ENCODE assay signal across 16 cellular contexts in genomic region chr2:234044157-234044556, GRCh38. TPM values are rescaled to one million over a fixed set of nuclear protein-coding genes. Genes with fewer than 3 reads are reported as not detected.
A peak's percentile ranks its signal among the peaks of the same experiment; 100 is the strongest.
DNase-seq lines count a peak whose midpoint lies in the region; ATAC-seq, FAIRE-seq and TF ChIP-seq lines count a peak whose summit lies in the region.
"Had no signal": no experiment of that assay in that cellular context is flagged by ENCODE, and none has a peak within 500 bp of the region (broad histone marks: within the 10 kb centered on the region; RNA-seq: fewer than 3 reads in every experiment).

No MANE protein-coding gene starts in this region.

- H3K36me3 Mint-ChIP-seq in activated T-cell treated with anti-CD3 and anti-CD28 coated beads, Interleukin-2, amount 50 U/mL, for 4 hours (ENCODE audit: insufficient read depth): no peaks in the 10 kb centered on the region
- H3K36me3 Mint-ChIP-seq: activated naive CD4-positive, alpha-beta T cell treated with anti-CD3 and anti-CD28 coated beads, Interleukin-2, amount 50 U/mL, for 72 hours had no signal

- POLR2A ChIA-PET in GM10248 (lab: Yijun Ruan, JAX): interaction anchor here (0.6 kb wide), 1 partner anchor 190 kb away, joined by 3 read pairs; the partner anchor contains the start of gene HJURP

- H3K4me3 ChIP-seq in keratinocyte (ENCODE audit: control insufficient read depth in 2 of 3, extremely low read depth in 1 of 3, insufficient read depth in 2 of 3, low read depth in 1 of 3, low read length in 3 of 3) (no peak overlapping the region), Peyer's patch (no peak overlapping the region)
- H3K4me3 ChIP-seq: BLaER1 treated with 17β-estradiol and CSF1 and Interleukin-3, amounts not matched to agents 10 nM and 100 nM; prostate gland had no signal

- H3K9me3 ChIP-seq in keratinocyte (ENCODE audit: control insufficient read depth, low read depth, low read length): no peaks in the 10 kb centered on the region
- H3K9me3 ChIP-seq in Peyer's patch: no peaks in the 10 kb centered on the region
- H3K9me3 ChIP-seq: prostate gland had no signal

- TF ChIP-seq EP300 in Ishikawa (IDR thresholded peaks at IDR 0.05; ENCODE audit: borderline replicate concordance): 0 out of 2 replicates have a peak, but pooled peaks have one; percentile 31

- TF ChIP-seq POLR2A in Peyer's patch (IDR thresholded peaks at IDR 0.05): no peak

- dilution Hi-C loops in keratinocyte (cut with MboI; ENCODE audit: extremely low pct_ligation_motif_present, low sequenced_read_pairs): no loop called here

- H3K4me3 Mint-ChIP-seq in activated T-cell treated with anti-CD3 and anti-CD28 coated beads, Interleukin-2, amount 50 U/mL, for 4 hours: no peak overlapping the region
- H3K4me3 Mint-ChIP-seq: dendritic cell treated with granulocyte-macrophage colony-stimulating factor and Interleukin-4, amounts not matched to agents 40 ng/mL and 50 ng/mL, for 4 days had no signal

- peak; percentile 12 for DNase-seq in AG09319 (ENCODE audit: extremely low read depth, low read depth)
- DNase-seq in astrocyte of the hippocampus (ENCODE audit: low read depth, low spot score): peak; percentile 84
- peak; percentile 45 for DNase-seq in keratinocyte (ENCODE audit: low read depth, low spot score)
- no peak for DNase-seq in GM10248 (ENCODE audit: extremely low spot score)
- DNase-seq in activated T-cell treated with anti-CD3 and anti-CD28 coated beads, Interleukin-2, amount 50 U/mL, for 4 hours: no peak
- no peak for DNase-seq in Peyer's patch
- DNase-seq: islet precursor cell, trophoblast cell, WERI-Rb-1 had no signal

- no peaks in the 10 kb centered on the region for H3K27me3 Mint-ChIP-seq in activated T-cell treated with anti-CD3 and anti-CD28 coated beads, Interleukin-2, amount 50 U/mL, for 4 hours (ENCODE audit: low read depth)

- H3K36me3 ChIP-seq in keratinocyte (ENCODE audit: control insufficient read depth in 2 of 2, extremely low read depth in 1 of 2, insufficient read depth in 2 of 2, low read length in 2 of 2): no peaks in the 10 kb centered on the region
- no peaks in the 10 kb centered on the region for H3K36me3 ChIP-seq in Peyer's patch
- H3K36me3 ChIP-seq: BLaER1 treated with 17β-estradiol and CSF1 and Interleukin-3, amounts not matched to agents 10 nM and 100 nM; prostate gland; WERI-Rb-1 had no signal

- peak; percentile 76 for FAIRE-seq in keratinocyte (lab: Jason Lieb, UNC)
- FAIRE-seq: H1 had no signal

- no peaks in the 10 kb centered on the region for H3K4me1 Mint-ChIP-seq in activated T-cell treated with anti-CD3 and anti-CD28 coated beads, Interleukin-2, amount 50 U/mL, for 4 hours (ENCODE audit: low read depth)

- CTCF ChIA-PET in GM10248 (lab: Yijun Ruan, JAX): no interaction called here

- H4K20me1 ChIP-seq in keratinocyte (ENCODE audit: control insufficient read depth, extremely low read depth, insufficient read depth, low read length): no peaks in the 10 kb centered on the region
- H4K20me1 ChIP-seq: BLaER1 treated with 17β-estradiol and CSF1 and Interleukin-3, amounts not matched to agents 10 nM and 100 nM had no signal

- H3K4me1 ChIP-seq in keratinocyte (ENCODE audit: control insufficient read depth, extremely low read depth, insufficient read depth, low read length) (peaks cover 10% of the 10 kb centered on the region), Peyer's patch (no peaks in the 10 kb centered on the region)
- H3K4me1 ChIP-seq: BLaER1 treated with 17β-estradiol and CSF1 and Interleukin-3, amounts not matched to agents 10 nM and 100 nM; prostate gland had no signal

- TF ChIP-seq CTCF in AG09319 (IDR thresholded peaks at IDR 0.05; ENCODE audit: low read depth, low read length): no peak
- no peak for TF ChIP-seq CTCF in keratinocyte (optimal IDR thresholded peaks at IDR 0.05 in 1 of 3, IDR thresholded peaks at IDR 0.05 in 1 of 3, conservative IDR thresholded peaks at IDR 0.05 in 1 of 3; ENCODE audit: extremely low read depth in 1 of 3, insufficient read depth in 2 of 3, low read length in 3 of 3)
- no peak for TF ChIP-seq CTCF in GM10248 (IDR thresholded peaks at IDR 0.05; ENCODE audit: control extremely low read depth, extremely low read depth, low read depth, missing control alignments)
- TF ChIP-seq CTCF in Peyer's patch (IDR thresholded peaks at IDR 0.05): no peak

- H3K27me3 ChIP-seq in keratinocyte (ENCODE audit: control insufficient read depth, extremely low read depth, insufficient read depth, low read length): no peaks in the 10 kb centered on the region
- no peaks in the 10 kb centered on the region for H3K27me3 ChIP-seq in Peyer's patch
- H3K27me3 ChIP-seq: BLaER1 treated with 17β-estradiol and CSF1 and Interleukin-3, amounts not matched to agents 10 nM and 100 nM had no signal

- no peaks in the 10 kb centered on the region for H3K9me3 Mint-ChIP-seq in activated T-cell treated with anti-CD3 and anti-CD28 coated beads, Interleukin-2, amount 50 U/mL, for 4 hours
- H3K9me3 Mint-ChIP-seq: activated naive CD4-positive, alpha-beta T cell treated with anti-CD3 and anti-CD28 coated beads, Interleukin-2, amount 50 U/mL, for 72 hours; dendritic cell treated with granulocyte-macrophage colony-stimulating factor and Interleukin-4, amounts not matched to agents 40 ng/mL and 50 ng/mL, for 4 days had no signal

- ATAC-seq in GM19395 (IDR thresholded peaks at IDR 0.05; ENCODE audit: unreplicated experiment): no peak
- ATAC-seq in activated T-cell treated with anti-CD3 and anti-CD28 coated beads, Interleukin-2, amount 50 U/mL, for 4 hours: no peak
- ATAC-seq: activated naive CD4-positive, alpha-beta T cell treated with anti-CD3 and anti-CD28 coated beads, Interleukin-2, amount 50 U/mL, for 72 hours had no signal

- no peak overlapping the region for H3K9ac ChIP-seq in keratinocyte (ENCODE audit: control insufficient read depth, extremely low read depth, insufficient read depth, low read length)
- H3K9ac ChIP-seq: BLaER1 treated with 17β-estradiol and CSF1 and Interleukin-3, amounts not matched to agents 10 nM and 100 nM had no signal

- H2AFZ ChIP-seq in keratinocyte (ENCODE audit: control insufficient read depth, low read length): no peak overlapping the region

- H3K79me2 ChIP-seq in keratinocyte (ENCODE audit: control insufficient read depth, insufficient read depth, low read length): no peaks in the 10 kb centered on the region

- no peak for TF ChIP-seq RAD21 in Ishikawa (IDR thresholded peaks at IDR 0.05; ENCODE audit: low read depth)

- no peaks in the 10 kb centered on the region for H3K9me1 ChIP-seq in keratinocyte (ENCODE audit: control insufficient read depth, extremely low read depth, insufficient read depth, low read length)

- H3K27ac ChIP-seq in keratinocyte (ENCODE audit: control insufficient read depth, insufficient read depth, low read length): no peak overlapping the region
- no peak overlapping the region for H3K27ac ChIP-seq in Peyer's patch
- H3K27ac ChIP-seq: BLaER1 treated with 17β-estradiol and CSF1 and Interleukin-3, amounts not matched to agents 10 nM and 100 nM; prostate gland; WERI-Rb-1 had no signal

- H3K4me2 ChIP-seq in keratinocyte (ENCODE audit: control insufficient read depth, extremely low read depth, insufficient read depth, low read depth, low read length): no peak overlapping the region
- H3K4me2 ChIP-seq: BLaER1 treated with 17β-estradiol and CSF1 and Interleukin-3, amounts not matched to agents 10 nM and 100 nM had no signal

TF ChIP-seq in Ishikawa, 13 proteins besides CTCF, POLR2A, EP300 and RAD21 (continues in another document):
- TF ChIP-seq TCF12 (IDR thresholded peaks at IDR 0.05; ENCODE audit: low read depth) (no peak), TEAD4 (IDR thresholded peaks at IDR 0.05) (peak; percentile 53; the same call in 1 of the 2 replicates), EGR1 (IDR thresholded peaks at IDR 0.05) (no peak), FOXM1 (IDR thresholded peaks at IDR 0.05; ENCODE audit: borderline replicate concordance, low read depth) (no peak), YY1 (IDR thresholded peaks at IDR 0.05; ENCODE audit: low read depth) (no peak), MAX (IDR thresholded peaks at IDR 0.05) (no peak), CEBPB (IDR thresholded peaks at IDR 0.05) (no peak), USF1 (IDR thresholded peaks at IDR 0.05) (no peak)

RNA-seq across cellular contexts. Expression of gene SPP2, which starts 6.3 kb away (rescaled TPM):
- 0.13 to 0.14 TPM in 2 of 3 replicates, not detected in the other for polyA plus RNA-seq in keratinocyte
- polyA plus RNA-seq in keratinocyte (2011; ENCODE audit: low read depth): not detected
- 0.09 TPM in 1 of 2 replicates, not detected in the other for polyA plus RNA-seq in keratinocyte (2011; cell fraction: cytosol; rRNA removed)
- polyA plus RNA-seq in keratinocyte (2011; cell fraction: nucleus; rRNA removed): 0.20 TPM in 1 of 2 replicates, not detected in the other
- polyA plus RNA-seq in keratinocyte (2012; ENCODE audit: low replicate concordance): 0.17 TPM in 1 of 2 replicates, not detected in the other
- polyA minus RNA-seq in keratinocyte: not detected in 3 replicates
- polyA minus RNA-seq in keratinocyte (2011; cell fraction: cytosol; rRNA and poly(A)+ RNA removed): not detected
- not detected in 2 replicates for polyA minus RNA-seq in keratinocyte (2011; cell fraction: nucleus; rRNA and poly(A)+ RNA removed)
- not detected for total RNA-seq in activated T-cell treated with anti-CD3 and anti-CD28 coated beads, Interleukin-2, amount 50 U/mL, for 4 hours
- total RNA-seq in Peyer's patch: not detected
- total RNA-seq: activated naive CD4-positive, alpha-beta T cell treated with anti-CD3 and anti-CD28 coated beads, Interleukin-2, amount 50 U/mL, for 72 hours; H1; prostate gland had no signal
- polyA plus RNA-seq: H1 had no signal

Comparison
In these comparisons a context has a peak if more than half of its experiments do, and no peak if none do; other contexts are left out.
1. DNase-seq: peak in AG09319 (single experiment), astrocyte of the hippocampus (single experiment) and keratinocyte (single experiment); none in GM10248 (single experiment), activated T-cell treated with anti-CD3 and anti-CD28 coated beads, Interleukin-2, amount 50 U/mL, for 4 hours (single experiment) and Peyer's patch (0 of 3).